ENCODE assay signal across 7 cellular contexts in genomic region chrX:8731579-8732395, GRCh38. TPM values are rescaled to one million over a fixed set of nuclear protein-coding genes. Genes with fewer than 3 reads are reported as not detected.
DNase-seq lines count a peak whose midpoint lies in the region; ATAC-seq and TF ChIP-seq lines count a peak whose summit lies in the region.

Gene ANOS1, minus strand, starts transcription at chrX:8732137. Its CDS starts 101 bp downstream, at chrX:8732036.

- intact Hi-C loops in Right ventricle myocardium superior (cut with DNase I) (loop anchor here (10.0 kb wide), 1 partner anchor 367 kb away; no protein-coding TSS in a partner anchor), posterior vena cava (cut with DNase I) (no loop called here)

- H3K27me3 Mint-ChIP-seq in activated T-helper 17 cell treated with anti-CD3 and anti-CD28 coated beads, Interleukin-2, amount 50 U/mL, for 72 hours, result peaks cover 14% of the 10 kb centered on the region

- DNase-seq in HFF-Myc (ENCODE audit: extremely low read depth, low read depth), result no peak
- DNase-seq in SK-N-DZ (ENCODE audit: low spot score), result peak; percentile 63
- DNase-seq in Right ventricle myocardium superior, result peak; percentile 81
- DNase-seq in posterior vena cava (ENCODE audit: low spot score), result peak; percentile 85
- no peak for DNase-seq in stimulated activated CD4-positive, alpha-beta T cell treated with anti-CD3 and anti-CD28 coated beads, Interleukin-1b, Interleukin-23, amount 100 ng/mL, for 48 hours

- H3K27ac Mint-ChIP-seq in activated T-helper 17 cell treated with anti-CD3 and anti-CD28 coated beads, Interleukin-2, amount 50 U/mL, for 72 hours, result no peak within 1 kb of the TSS

- H3K4me1 Mint-ChIP-seq in activated T-helper 17 cell treated with anti-CD3 and anti-CD28 coated beads, Interleukin-2, amount 50 U/mL, for 72 hours, result no peaks in the 10 kb centered on the region

- no peak within 1 kb of the TSS for H3K4me3 Mint-ChIP-seq in activated T-helper 17 cell treated with anti-CD3 and anti-CD28 coated beads, Interleukin-2, amount 50 U/mL, for 72 hours

- H3K9me3 Mint-ChIP-seq in activated T-helper 17 cell treated with anti-CD3 and anti-CD28 coated beads, Interleukin-2, amount 50 U/mL, for 72 hours, result no peaks in the 10 kb centered on the region

- TF ChIP-seq CTCF in HFF-Myc (IDR thresholded peaks at IDR 0.05; ENCODE audit: low read depth, low read length, missing control alignments), result no peak

- ATAC-seq in Right ventricle myocardium superior (ENCODE audit: poor library complexity), result peak; percentile 97
- no peak for ATAC-seq in activated T-helper 17 cell treated with anti-CD3 and anti-CD28 coated beads, Interleukin-2, amount 50 U/mL, for 72 hours (replicated peaks)
- no peak for ATAC-seq in HG02798 (IDR thresholded peaks at IDR 0.05; ENCODE audit: poor library complexity, unreplicated experiment)

- H3K36me3 Mint-ChIP-seq in activated T-helper 17 cell treated with anti-CD3 and anti-CD28 coated beads, Interleukin-2, amount 50 U/mL, for 72 hours (ENCODE audit: low read depth), result no peaks in the 10 kb centered on the region

- peak within 1 kb of the TSS; percentile 31 for H3K4me3 ChIP-seq in HFF-Myc (replicated peaks; ENCODE audit: low read depth, low read length)

RNA-seq across cellular contexts. Expression of gene ANOS1, which starts in this region (rescaled TPM):
- 5.3 and 6.6 TPM in 2 replicates for polyA plus RNA-seq in SK-N-DZ (2014; cell fraction: cytosol; rRNA removed)
- 5.2 and 8.4 TPM in 2 replicates for polyA plus RNA-seq in SK-N-DZ (2014; cell fraction: nucleus; rRNA removed)
- total RNA-seq in Right ventricle myocardium superior (4.5 TPM), posterior vena cava (1 to 10 TPM in 1 of 2 donors, under 1 TPM in 1; 0.95 to 3.1 TPM)
- not detected for total RNA-seq in activated T-helper 17 cell treated with anti-CD3 and anti-CD28 coated beads, Interleukin-2, amount 50 U/mL, for 72 hours

Comparison
In these comparisons a context has a peak if more than half of its experiments do, and no peak if none do; other contexts are left out.
1. DNase-seq: peak in SK-N-DZ (single experiment), Right ventricle myocardium superior (single experiment) and posterior vena cava (single experiment); none in HFF-Myc (single experiment) and stimulated activated CD4-positive, alpha-beta T cell treated with anti-CD3 and anti-CD28 coated beads, Interleukin-1b, Interleukin-23, amount 100 ng/mL, for 48 hours (single experiment).